In genomic region chr13:100156786-100157185, GRCh38 we compare ENCODE assay signal across 14 cellular contexts.
DNase-seq lines count a peak whose midpoint lies in the region; ATAC-seq and TF ChIP-seq lines count a peak whose summit lies in the region.
"Had no signal": no experiment of that assay in that cellular context is flagged by ENCODE, and none has a peak within 500 bp of the region (broad histone marks: within the 10 kb centered on the region; RNA-seq: fewer than 3 reads in every experiment).

No MANE protein-coding gene starts in this region.

- TF ChIP-seq CTCF in HCT116 (IDR thresholded peaks at IDR 0.05 in 2 of 3, conservative IDR thresholded peaks at IDR 0.05 in 1 of 3; ENCODE audit: borderline replicate concordance in 1 of 3, insufficient read depth in 1 of 3, low read depth in 2 of 3, low read length in 2 of 3) (no peak), endothelial cell (IDR thresholded peaks at IDR 0.05; ENCODE audit: unreplicated experiment) (no peak), neural progenitor cell (IDR thresholded peaks at IDR 0.05) (no peak), smooth muscle cell (IDR thresholded peaks at IDR 0.05; ENCODE audit: borderline replicate concordance, insufficient read depth, poor library complexity, severe bottlenecking) (no peak)

- intact Hi-C loops in HCT116 (cut with micrococcal nuclease) = no loop called here

- no peak overlapping the region for H3K4me3 ChIP-seq in HCT116 (replicated peaks in 1 of 2; ENCODE audit: low read depth in 1 of 2, low read length in 2 of 2)
- H3K4me3 ChIP-seq in SJSA1 = no peak overlapping the region
- H3K4me3 ChIP-seq in neural progenitor cell = no peak overlapping the region
- H3K4me3 ChIP-seq in smooth muscle cell = no peak overlapping the region
- H3K4me3 ChIP-seq: lung, MG63 had no signal

- H3K9ac ChIP-seq in HCT116 (ENCODE audit: low read length) (no peak overlapping the region), neural progenitor cell (no peak overlapping the region), smooth muscle cell (ENCODE audit: low read depth) (no peak overlapping the region)

- H3K9me3 ChIP-seq in HCT116 (ENCODE audit: control insufficient read depth in 1 of 2, insufficient read depth in 1 of 2, low read depth in 1 of 2, low read length in 2 of 2) (no peaks in the 10 kb centered on the region), SJSA1 (replicated peaks) (no peaks in the 10 kb centered on the region), neural progenitor cell (ENCODE audit: low read depth) (no peaks in the 10 kb centered on the region), smooth muscle cell (replicated peaks; ENCODE audit: low read depth) (no peaks in the 10 kb centered on the region)
- H3K9me3 ChIP-seq: MG63 had no signal

- H3K4me3 Mint-ChIP-seq in endothelial cell (ENCODE audit: unreplicated experiment) = peak overlapping the region; percentile 34
- H3K4me3 Mint-ChIP-seq in neural progenitor cell = no peak overlapping the region
- H3K4me3 Mint-ChIP-seq: activated B cell treated with CpG ODN at 0.5 μM for 24 hours; activated naive CD8-positive, alpha-beta T cell had no signal

- H3K9me2 ChIP-seq in HCT116 (ENCODE audit: insufficient read depth) = no peaks in the 10 kb centered on the region

- ATAC-seq in HCT116 (no peak), GM18858 (IDR thresholded peaks at IDR 0.05; ENCODE audit: unreplicated experiment) (no peak)

- H3K27ac Mint-ChIP-seq in endothelial cell (ENCODE audit: unreplicated experiment) = peak overlapping the region; percentile 40
- H3K27ac Mint-ChIP-seq in neural progenitor cell = peak overlapping the region; percentile 87
- H3K27ac Mint-ChIP-seq: activated B cell treated with CpG ODN at 0.5 μM for 24 hours; activated naive CD8-positive, alpha-beta T cell had no signal

- peaks cover 4% of the 10 kb centered on the region for H3K27me3 Mint-ChIP-seq in endothelial cell (ENCODE audit: unreplicated experiment)
- no peaks in the 10 kb centered on the region for H3K27me3 Mint-ChIP-seq in neural progenitor cell (ENCODE audit: insufficient read depth, low read depth)
- H3K27me3 Mint-ChIP-seq: activated B cell treated with CpG ODN at 0.5 μM for 24 hours; activated naive CD8-positive, alpha-beta T cell had no signal

- H3K79me2 ChIP-seq in HCT116 (ENCODE audit: insufficient read depth, low read length) (no peaks in the 10 kb centered on the region), neural progenitor cell (ENCODE audit: low read depth) (peaks cover 20% of the 10 kb centered on the region), smooth muscle cell (ENCODE audit: low read depth) (no peaks in the 10 kb centered on the region)

- no peaks in the 10 kb centered on the region for H3K4me1 ChIP-seq in HCT116 (ENCODE audit: control insufficient read depth in 1 of 2, insufficient read depth in 2 of 2, low read length in 2 of 2)
- H3K4me1 ChIP-seq in SJSA1 (replicated peaks) = peaks cover 12% of the 10 kb centered on the region
- H3K4me1 ChIP-seq in neural progenitor cell = peaks cover 48% of the 10 kb centered on the region
- peaks cover 17% of the 10 kb centered on the region for H3K4me1 ChIP-seq in smooth muscle cell (ENCODE audit: low read depth)

- H3K4me2 ChIP-seq in HCT116 (ENCODE audit: low read length) (no peak overlapping the region), neural progenitor cell (no peak overlapping the region), smooth muscle cell (no peak overlapping the region)

- H4K20me1 ChIP-seq in HCT116 (ENCODE audit: insufficient read depth) = no peaks in the 10 kb centered on the region
- H4K20me1 ChIP-seq in neural progenitor cell (ENCODE audit: low read depth) = no peaks in the 10 kb centered on the region
- H4K20me1 ChIP-seq in smooth muscle cell (ENCODE audit: low read depth) = no peaks in the 10 kb centered on the region

- peaks cover 5% of the 10 kb centered on the region for H3K4me1 Mint-ChIP-seq in endothelial cell (ENCODE audit: unreplicated experiment)
- peaks cover 44% of the 10 kb centered on the region for H3K4me1 Mint-ChIP-seq in neural progenitor cell
- H3K4me1 Mint-ChIP-seq: activated B cell treated with CpG ODN at 0.5 μM for 24 hours had no signal

- no peaks in the 10 kb centered on the region for H3K36me3 ChIP-seq in HCT116 (ENCODE audit: control insufficient read depth in 1 of 2, insufficient read depth in 2 of 2, low read length in 2 of 2)
- peaks cover 3% of the 10 kb centered on the region; the same call in 1 of the 2 replicates for H3K36me3 ChIP-seq in SJSA1
- H3K36me3 ChIP-seq in neural progenitor cell = no peaks in the 10 kb centered on the region
- peaks cover 8% of the 10 kb centered on the region for H3K36me3 ChIP-seq in smooth muscle cell (ENCODE audit: low read depth)
- H3K36me3 ChIP-seq: MG63 had no signal

- no peaks in the 10 kb centered on the region for H3K36me3 Mint-ChIP-seq in endothelial cell (ENCODE audit: low read depth, unreplicated experiment)
- peaks cover 22% of the 10 kb centered on the region for H3K36me3 Mint-ChIP-seq in neural progenitor cell

- TSS peak; percentile 36 for BruUV-seq in HCT116 (replicated peaks; lab: Mats Ljungman, UMichigan)

- no peaks in the 10 kb centered on the region for H3K27me3 ChIP-seq in HCT116 (ENCODE audit: insufficient read depth, low read length)
- H3K27me3 ChIP-seq in SJSA1 (replicated peaks) = no peaks in the 10 kb centered on the region
- no peaks in the 10 kb centered on the region for H3K27me3 ChIP-seq in neural progenitor cell
- no peaks in the 10 kb centered on the region for H3K27me3 ChIP-seq in smooth muscle cell (ENCODE audit: low read depth)
- H3K27me3 ChIP-seq: MG63 had no signal

- H3K9me3 Mint-ChIP-seq in endothelial cell (ENCODE audit: unreplicated experiment) (no peaks in the 10 kb centered on the region), neural progenitor cell (peaks cover 3% of the 10 kb centered on the region)
- H3K9me3 Mint-ChIP-seq: activated B cell treated with CpG ODN at 0.5 μM for 24 hours had no signal

- peaks cover 42% of the 10 kb centered on the region for H3F3A ChIP-seq in neural progenitor cell (ENCODE audit: low read depth)
- no peaks in the 10 kb centered on the region for H3F3A ChIP-seq in smooth muscle cell (ENCODE audit: low read depth)

- TF ChIP-seq POLR2A in HCT116 (IDR thresholded peaks at IDR 0.05; ENCODE audit: borderline replicate concordance, extremely low read depth, insufficient read depth, insufficient read length) = no peak

- H3K27ac ChIP-seq in HCT116 (ENCODE audit: low read depth, low read length) (no peak overlapping the region), SJSA1 (no peak overlapping the region), neural progenitor cell (no peak overlapping the region), smooth muscle cell (ENCODE audit: low read depth) (no peak overlapping the region)

- H2AFZ ChIP-seq in HCT116 (ENCODE audit: low read depth, low read length, poor library complexity, severe bottlenecking) (no peak overlapping the region), neural progenitor cell (replicated peaks) (no peak overlapping the region), smooth muscle cell (ENCODE audit: low read depth) (no peak overlapping the region)

- TF ChIP-seq RAD21 in HCT116 (IDR thresholded peaks at IDR 0.05; ENCODE audit: low read depth) = no peak

- POLR2A ChIA-PET in HCT116 (lab: Charles Lee) (no interaction called here), HEK293T (lab: Yijun Ruan, JAX) (no interaction called here)

- 97% methylated on average over 1 of the region's 1 CpG for WGBS in smooth muscle cell (ENCODE audit: low lambda C conversion rate)

- no peak for DNase-seq in HCT116 (ENCODE audit: low read depth, low spot score)
- DNase-seq in SJSA1 (ENCODE audit: low read depth in 1 of 2, low spot score in 2 of 2) = peak; percentile 81 to 93
- DNase-seq in endothelial cell (ENCODE audit: low spot score) = no peak
- DNase-seq in neural progenitor cell (ENCODE audit: low spot score) = no peak
- DNase-seq in stimulated activated CD4-positive, alpha-beta T cell treated with anti-CD3 and anti-CD28 coated beads, Interleukin-4, amount 100 ng/mL, for 4 hours = no peak
- no peak for DNase-seq in HEK293T (ENCODE audit: extremely low spot score)
- no peak for DNase-seq in smooth muscle cell (lab: John Stamatoyannopoulos, UW; ENCODE audit: unreplicated experiment)
- DNase-seq: activated B cell treated with CpG ODN at 0.5 μM for 24 hours, MG63, NCI-H2227 treated with DMSO at 0.1 percent for 48 hours, small intestine had no signal

- CTCF ChIA-PET in HCT116 (lab: Charles Lee) = no interaction called here
- CTCF ChIA-PET in HEK293T (lab: Yijun Ruan, JAX) = no interaction called here

- RAD21 ChIA-PET in HCT116 (lab: Charles Lee; ENCODE audit: low non-redundant PET in 1 of 2, low total read pairs in 2 of 2, uncharacterized antibody in 2 of 2, unreplicated experiment in 2 of 2) = no interaction called here

TF ChIP-seq in HCT116, 20 proteins besides CTCF, POLR2A, EP300 and RAD21:
- TF ChIP-seq POLR2AphosphoS5 (IDR thresholded peaks at IDR 0.05; ENCODE audit: low read depth, low read length) = no peak
- TF ChIP-seq ATF3 (IDR thresholded peaks at IDR 0.05) = no peak
- TF ChIP-seq JUND (IDR thresholded peaks at IDR 0.05) = no peak
- no peak for TF ChIP-seq CBX3 (IDR thresholded peaks at IDR 0.05; ENCODE audit: low read depth)
- TF ChIP-seq EZH2phosphoT487 (IDR thresholded peaks at IDR 0.05; ENCODE audit: borderline replicate concordance) = no peak
- TF ChIP-seq ZNF274 (IDR thresholded peaks at IDR 0.05; ENCODE audit: low read depth, low read length) = no peak
- TF ChIP-seq SIN3A (IDR thresholded peaks at IDR 0.05; ENCODE audit: low read depth) = no peak

TF ChIP-seq in HEK293T, 16 proteins besides CTCF, POLR2A, EP300 and RAD21:
- TF ChIP-seq CTBP1 (IDR thresholded peaks at IDR 0.05; ENCODE audit: borderline replicate concordance) (no peak), FOXK2 (IDR thresholded peaks at IDR 0.05) (no peak)

Comparison
In these comparisons a context has a peak if more than half of its experiments do, and no peak if none do; other contexts are left out.
1. DNase-seq: peak in SJSA1 (2 of 2); none in HCT116 (single experiment), endothelial cell (single experiment), neural progenitor cell (single experiment), stimulated activated CD4-positive, alpha-beta T cell treated with anti-CD3 and anti-CD28 coated beads, Interleukin-4, amount 100 ng/mL, for 4 hours (0 of 2), HEK293T (single experiment) and smooth muscle cell (single experiment).